14 cellular contexts compared by ENCODE assay signal in the genomic region with DNA sequence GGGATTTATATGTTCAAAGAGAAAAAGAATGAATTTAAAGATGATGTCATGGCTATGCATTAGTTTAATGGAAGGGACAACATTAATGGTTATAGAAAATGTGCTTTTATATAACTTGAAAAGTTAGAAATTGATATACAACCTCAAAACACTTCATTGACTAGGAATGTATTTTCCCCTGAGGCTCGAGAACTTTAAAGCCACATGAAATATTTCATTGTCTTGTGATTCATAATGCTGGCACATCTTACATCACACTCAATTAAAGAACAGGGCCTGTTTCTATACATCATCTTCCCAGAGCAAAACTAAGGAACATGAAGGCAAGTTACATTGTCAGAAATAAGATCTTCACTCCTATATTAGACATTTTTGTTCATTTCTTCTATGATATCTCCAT. TPM values are rescaled to one million over a fixed set of nuclear protein-coding genes. Genes with fewer than 3 reads are reported as not detected.
DNase-seq lines count a peak whose midpoint lies in the region; ATAC-seq and TF ChIP-seq lines count a peak whose summit lies in the region.
"Had no signal": no experiment of that assay in that cellular context is flagged by ENCODE, and none has a peak within 500 bp of the region (broad histone marks: within the 10 kb centered on the region; RNA-seq: fewer than 3 reads in every experiment).

No MANE protein-coding gene starts in this region.

- H3K36me3 Mint-ChIP-seq in mesothelial cell of epicardium = peaks cover 19% of the 10 kb centered on the region
- H3K36me3 Mint-ChIP-seq in CD8-positive, alpha-beta T cell = no peaks in the 10 kb centered on the region

- ATAC-seq in CD8-positive, alpha-beta T cell = no peak
- ATAC-seq in GM18870 (IDR thresholded peaks at IDR 0.05; ENCODE audit: unreplicated experiment) = no peak
- ATAC-seq: gastroesophageal sphincter, K562 had no signal

- H3K9me3 Mint-ChIP-seq in mesothelial cell of epicardium = peaks cover 37% of the 10 kb centered on the region
- H3K9me3 Mint-ChIP-seq in CD8-positive, alpha-beta T cell = no peaks in the 10 kb centered on the region

- H3K27me3 ChIP-seq in CD8-positive, alpha-beta T cell (ENCODE audit: insufficient read depth, low read length) = no peaks in the 10 kb centered on the region
- H3K27me3 ChIP-seq: gastroesophageal sphincter had no signal

- CTCF ChIA-PET in CD8-positive, alpha-beta T cell (lab: Charles Lee) = no interaction called here

- DNase-seq in EH (ENCODE audit: low read depth) (peak; percentile 86), NCI-H226 (peak; percentile 79), epithelial cell of esophagus (ENCODE audit: low read depth) (peak; percentile 90), mesothelial cell of epicardium (ENCODE audit: low spot score in 2 of 2, unreplicated experiment in 2 of 2) (no peak), NCI-H1694 (lab: John Stamatoyannopoulos, UW) (no peak)
- DNase-seq in CD8-positive, alpha-beta T cell = no peak
- no peak for DNase-seq in activated naive CD4-positive, alpha-beta T cell (lab: John Stamatoyannopoulos, UW)
- DNase-seq: islet precursor cell, NCI-H146, NCI-H524, T-helper 2 cell had no signal

- intact Hi-C loops in CD8-positive, alpha-beta T cell (cut with DNase I, micrococcal nuclease) = no loop called here

- H3K4me3 Mint-ChIP-seq in mesothelial cell of epicardium = no peak overlapping the region
- no peak overlapping the region for H3K4me3 Mint-ChIP-seq in CD8-positive, alpha-beta T cell

- TF ChIP-seq CTCF in epithelial cell of esophagus (IDR thresholded peaks at IDR 0.05; ENCODE audit: insufficient read depth, low read depth, low read length, missing control alignments) = no peak
- TF ChIP-seq CTCF in mesothelial cell of epicardium (IDR thresholded peaks at IDR 0.05; ENCODE audit: unreplicated experiment) = no peak
- TF ChIP-seq CTCF in CD8-positive, alpha-beta T cell (IDR thresholded peaks at IDR 0.05) = no peak

- no peaks in the 10 kb centered on the region for H3K4me1 ChIP-seq in CD8-positive, alpha-beta T cell (ENCODE audit: insufficient read depth, low read length)
- H3K4me1 ChIP-seq: gastroesophageal sphincter had no signal

- no peak overlapping the region for H3K27ac ChIP-seq in CD8-positive, alpha-beta T cell (ENCODE audit: low read depth, low read length)
- H3K27ac ChIP-seq: gastroesophageal sphincter had no signal

- no peaks in the 10 kb centered on the region for H3K9me3 ChIP-seq in CD8-positive, alpha-beta T cell (ENCODE audit: low read length)
- H3K9me3 ChIP-seq: gastroesophageal sphincter had no signal

- H3K27me3 Mint-ChIP-seq in mesothelial cell of epicardium (ENCODE audit: low read depth) = no peaks in the 10 kb centered on the region
- H3K27me3 Mint-ChIP-seq in CD8-positive, alpha-beta T cell (ENCODE audit: low read depth) = peaks cover 25% of the 10 kb centered on the region

- no peaks in the 10 kb centered on the region for H3K4me1 Mint-ChIP-seq in mesothelial cell of epicardium
- no peaks in the 10 kb centered on the region for H3K4me1 Mint-ChIP-seq in CD8-positive, alpha-beta T cell (ENCODE audit: low read depth)

- no peak overlapping the region for H3K4me3 ChIP-seq in epithelial cell of esophagus (ENCODE audit: low read length)
- no peak overlapping the region for H3K4me3 ChIP-seq in CD8-positive, alpha-beta T cell (ENCODE audit: low read depth, low read length)
- H3K4me3 ChIP-seq: gastroesophageal sphincter, K562 had no signal

- H3K27ac Mint-ChIP-seq in mesothelial cell of epicardium = peak overlapping the region; percentile 40
- no peak overlapping the region for H3K27ac Mint-ChIP-seq in CD8-positive, alpha-beta T cell

- POLR2A ChIA-PET in CD8-positive, alpha-beta T cell (lab: Charles Lee) = no interaction called here

- no peaks in the 10 kb centered on the region for H3K36me3 ChIP-seq in CD8-positive, alpha-beta T cell (ENCODE audit: insufficient read depth, low read length)
- H3K36me3 ChIP-seq: gastroesophageal sphincter had no signal

RNA-seq across cellular contexts. Expression of gene PAWR, which starts 35.2 kb away (rescaled TPM):
- total RNA-seq in mesothelial cell of epicardium = 205 to 229 TPM (median 211 TPM) in 3 replicates
- 1 to 10 TPM in 1 of 2 experiments, under 1 TPM in 1; 0.58 to 2.0 TPM for total RNA-seq in CD8-positive, alpha-beta T cell

Comparison
In these comparisons a context has a peak if more than half of its experiments do, and no peak if none do; other contexts are left out.
1. DNase-seq: peak in EH (single experiment), NCI-H226 (single experiment) and epithelial cell of esophagus (single experiment); none in mesothelial cell of epicardium (0 of 2), CD8-positive, alpha-beta T cell (0 of 7), NCI-H1694 (single experiment) and activated naive CD4-positive, alpha-beta T cell (0 of 4).
2. RNA of gene PAWR, which starts 35.2 kb away (total RNA-seq): 205 to 229 TPM in mesothelial cell of epicardium; 0.58 to 2.0 TPM in CD8-positive, alpha-beta T cell; every median in the first group is over 10 times any median in the second.